9 cellular contexts compared by ENCODE assay signal in genomic region chr11:108222686-108223448, GRCh38. TPM values are rescaled to one million over a fixed set of nuclear protein-coding genes. Genes with fewer than 3 reads are reported as not detected.
DNase-seq lines count a peak whose midpoint lies in the region; ATAC-seq and TF ChIP-seq lines count a peak whose summit lies in the region.
"Had no signal": no experiment of that assay in that cellular context is flagged by ENCODE, and none has a peak within 500 bp of the region (broad histone marks: within the 10 kb centered on the region; RNA-seq: fewer than 3 reads in every experiment).

ATM (plus strand) TSS chr11:108223067; CDS start chr11:108227625, 4,558 bp downstream.

- H3K4me3 ChIP-seq in WERI-Rb-1 (ENCODE audit: low read depth, low read length) (peak within 1 kb of the TSS; percentile 89), cardiac fibroblast (replicated peaks in 1 of 2; ENCODE audit: low read depth in 2 of 2, low read length in 2 of 2) (peak within 1 kb of the TSS; percentile 82 to 89), spleen (peak within 1 kb of the TSS; percentile 70 to 91 (median 76))

- intact Hi-C loops in spleen (cut with DNase I; ENCODE audit: low total_unique reads): loop anchor here (10.0 kb wide), 1 partner anchor 58 kb away; no protein-coding TSS in a partner anchor

- no peak within 1 kb of the TSS for H3K27ac Mint-ChIP-seq in immature natural killer cell
- H3K27ac Mint-ChIP-seq: activated naive CD8-positive, alpha-beta T cell had no signal

- WGBS in spleen, 5 donors: 0 to 1% (median 1%) methylated on average over 61 to 64 of the region's 64 CpGs

- H3K9me3 ChIP-seq in WERI-Rb-1 (ENCODE audit: severe bottlenecking): no peaks in the 10 kb centered on the region
- no peaks in the 10 kb centered on the region for H3K9me3 ChIP-seq in spleen

- H3K4me1 ChIP-seq in spleen: peaks cover 17 to 87% (median 71%) of the 10 kb centered on the region in 6 donors

- H3K27me3 Mint-ChIP-seq in immature natural killer cell (ENCODE audit: low read depth in 3 of 3): peaks cover 2 to 10% (median 7%) of the 10 kb centered on the region in 3 donors
- H3K27me3 Mint-ChIP-seq: activated naive CD8-positive, alpha-beta T cell had no signal

- TF ChIP-seq CTCF in WERI-Rb-1 (IDR thresholded peaks at IDR 0.05; ENCODE audit: low read depth, low read length): peak; percentile 91
- TF ChIP-seq CTCF in cardiac fibroblast (IDR thresholded peaks at IDR 0.05; ENCODE audit: low read depth, low read length): peak; percentile 82
- TF ChIP-seq CTCF in spleen (IDR thresholded peaks at IDR 0.05 in 8 of 11, conservative IDR thresholded peaks at IDR 0.05 in 3 of 11): peak; percentile 65 to 93 (median 85)

- no peaks in the 10 kb centered on the region for H3K27me3 ChIP-seq in WERI-Rb-1 (ENCODE audit: insufficient read depth, low read depth, severe bottlenecking)
- H3K27me3 ChIP-seq in spleen (replicated peaks in 1 of 7): no peaks in the 10 kb centered on the region

- H3K4me1 Mint-ChIP-seq in immature natural killer cell: peaks cover 45 to 59% of the 10 kb centered on the region in 2 donors

- H3K36me3 ChIP-seq in WERI-Rb-1 (peaks cover 25% of the 10 kb centered on the region), spleen (peaks cover 0 to 30% (median 0%) of the 10 kb centered on the region in 6 donors)

- H3K9me3 Mint-ChIP-seq in immature natural killer cell: no peaks in the 10 kb centered on the region

- peaks cover 3 to 9% (median 4%) of the 10 kb centered on the region in 3 donors for H3K36me3 Mint-ChIP-seq in immature natural killer cell

- DNase-seq in AG08395 (ENCODE audit: low spot score): peak; percentile 97
- DNase-seq in NCI-H2196 treated with DMSO at 0.1 percent for 48 hours (lab: John Stamatoyannopoulos, UW; ENCODE audit: unreplicated experiment): peak; percentile 99
- DNase-seq in WERI-Rb-1: peak; percentile 99
- peak; percentile 99 for DNase-seq in cardiac fibroblast (ENCODE audit: low read depth in 2 of 2)
- DNase-seq in immature natural killer cell: peak; percentile 99 to 100 (median 100)
- DNase-seq in spleen: peak; percentile 100

- peak within 1 kb of the TSS; percentile 92 for H3K27ac ChIP-seq in WERI-Rb-1
- H3K27ac ChIP-seq in spleen: peak within 1 kb of the TSS; percentile 94 to 99 (median 98)

- no peak within 1 kb of the TSS for H3K4me3 Mint-ChIP-seq in immature natural killer cell
- H3K4me3 Mint-ChIP-seq: activated naive CD8-positive, alpha-beta T cell had no signal

- peak in 2 of 3 donors; percentile 12 to 82 for TF ChIP-seq POLR2A in spleen (IDR thresholded peaks at IDR 0.05)

- peak; percentile 80 for ATAC-seq in GM18873 (IDR thresholded peaks at IDR 0.05; ENCODE audit: low FRiP score, unreplicated experiment)
- peak; percentile 80 for ATAC-seq in HG03139 (IDR thresholded peaks at IDR 0.05; ENCODE audit: unreplicated experiment)

RNA-seq across cellular contexts. Expression of gene ATM, which starts in this region (rescaled TPM):
- polyA plus RNA-seq in immature natural killer cell (100 to 1,000 TPM in 1 of 3 donors, 10 to 100 TPM in 2; 57.8 to 111 (median 64.5) TPM), spleen (10 to 100 TPM; 33.1 to 54.3 (median 37.6) TPM)
- total RNA-seq in spleen: 100 to 1,000 TPM; 186 to 408 (median 235) TPM

Comparison
In these comparisons a context has a peak if more than half of its experiments do, and no peak if none do; other contexts are left out.
1. Peak in every context shown above with its lines: DNase-seq, ATAC-seq, H3K4me3 ChIP-seq and H3K27ac ChIP-seq.